Comparison of ENCODE assay signal across 1 cellular context in genomic region chr17:50565559-50566350, GRCh38.
TF ChIP-seq lines count a peak whose summit lies in the region.

No MANE protein-coding gene starts in this region.

TF ChIP-seq in GM23338, 12 proteins besides CTCF, POLR2A, EP300 and RAD21 (continued from another document):
- TF ChIP-seq ZNF462 (CRISPR knock-in tag; IDR thresholded peaks at IDR 0.05) (no peak), ZNF331 (CRISPR knock-in tag; IDR thresholded peaks at IDR 0.05; ENCODE audit: low read depth) (no peak)
